Comparison of ENCODE assay signal across 14 cellular contexts in genomic region chr18:50870138-50870845, GRCh38. TPM values are rescaled to one million over a fixed set of nuclear protein-coding genes. Genes with fewer than 3 reads are reported as not detected.
DNase-seq lines count a peak whose midpoint lies in the region; ATAC-seq, FAIRE-seq and TF ChIP-seq lines count a peak whose summit lies in the region.
"Had no signal": no experiment of that assay in that cellular context is flagged by ENCODE, and none has a peak within 500 bp of the region (broad histone marks: within the 10 kb centered on the region; RNA-seq: fewer than 3 reads in every experiment).

No MANE protein-coding gene starts in this region.

- H3K36me3 Mint-ChIP-seq in astrocyte (ENCODE audit: low read depth, unreplicated experiment): no peaks in the 10 kb centered on the region

- H3K27me3 ChIP-seq in A673 (replicated peaks; ENCODE audit: insufficient read depth, low read depth, low read length, poor library complexity) (no peaks in the 10 kb centered on the region), astrocyte (ENCODE audit: insufficient read depth, low read length) (no peaks in the 10 kb centered on the region)

- H3K79me2 ChIP-seq in astrocyte (ENCODE audit: insufficient read depth, low read length): no peaks in the 10 kb centered on the region

- no peak overlapping the region for H2AFZ ChIP-seq in astrocyte (ENCODE audit: low read depth, low read length)

- H3K4me1 Mint-ChIP-seq in astrocyte (ENCODE audit: low read depth, unreplicated experiment): peaks cover 2% of the 10 kb centered on the region

- DNase-seq in A673 (ENCODE audit: low spot score) (peak; percentile 37), HTR-8/SVneo (ENCODE audit: insufficient read length, low spot score) (no peak), astrocyte (ENCODE audit: low read depth) (peak; percentile 74), iris pigment epithelial cell (ENCODE audit: low read depth) (peak; percentile 86), NCI-H510A treated with DMSO at 0.1 percent for 48 hours (lab: John Stamatoyannopoulos, UW) (no peak), SKM-1 treated with dmso at 0.1 percent for 144 hours (lab: John Stamatoyannopoulos, UW; ENCODE audit: unreplicated experiment) (no peak), AG08395 (ENCODE audit: low spot score) (no peak)
- DNase-seq: AML-193, anterior cingulate cortex, foreskin melanocyte, NCI-H524, T-helper 1 cell had no signal

- CTCF ChIA-PET in A673 (lab: Charles Lee): no interaction called here

- no peak overlapping the region for H3K4me3 Mint-ChIP-seq in astrocyte (ENCODE audit: unreplicated experiment)

- no peak for TF ChIP-seq CTCF in A673 (conservative IDR thresholded peaks at IDR 0.05; ENCODE audit: low read depth, low read length)
- TF ChIP-seq CTCF in astrocyte (IDR thresholded peaks at IDR 0.05; ENCODE audit: insufficient read depth, low read depth, low read length): no peak

- FAIRE-seq in HTR-8/SVneo (lab: Jason Lieb, UNC) (peak; percentile 28), astrocyte (lab: Jason Lieb, UNC) (peak; percentile 78)

- intact Hi-C loops in A673 (cut with micrococcal nuclease; ENCODE audit: unreplicated experiment): no loop called here

- H3K9me3 Mint-ChIP-seq in astrocyte (ENCODE audit: unreplicated experiment): no peaks in the 10 kb centered on the region

- H3K9me3 ChIP-seq in A673 (ENCODE audit: low read depth, low read length, poor library complexity, severe bottlenecking): no peaks in the 10 kb centered on the region
- no peaks in the 10 kb centered on the region for H3K9me3 ChIP-seq in astrocyte (ENCODE audit: insufficient read depth, low read depth, low read length)

- H4K20me1 ChIP-seq in astrocyte (ENCODE audit: insufficient read depth, low read length): no peaks in the 10 kb centered on the region

- H3K4me1 ChIP-seq in A673 (ENCODE audit: insufficient read depth, low read length, poor library complexity, severe bottlenecking): no peaks in the 10 kb centered on the region
- peaks cover 6% of the 10 kb centered on the region for H3K4me1 ChIP-seq in astrocyte (ENCODE audit: insufficient read depth, low read length)

- POLR2A ChIA-PET in A673 (lab: Charles Lee; ENCODE audit: low non-redundant PET): no interaction called here

- ATAC-seq in HG02884 (IDR thresholded peaks at IDR 0.05; ENCODE audit: unreplicated experiment): no peak
- ATAC-seq: sciatic nerve had no signal

- no peak overlapping the region for H3K9ac ChIP-seq in astrocyte (ENCODE audit: low read length)

- H3K36me3 ChIP-seq in A673 (ENCODE audit: insufficient read depth, low read length, poor library complexity, severe bottlenecking): no peaks in the 10 kb centered on the region
- no peaks in the 10 kb centered on the region for H3K36me3 ChIP-seq in astrocyte (ENCODE audit: insufficient read depth, low read length)

- BruUV-seq in A673 (replicated peaks; lab: Mats Ljungman, UMichigan): no TSS peak

- H3K27me3 Mint-ChIP-seq in astrocyte (ENCODE audit: low read depth, unreplicated experiment): no peaks in the 10 kb centered on the region

- peak overlapping the region; percentile 31 for H3K4me2 ChIP-seq in astrocyte (ENCODE audit: low read length)

- H3K27ac Mint-ChIP-seq in astrocyte (ENCODE audit: unreplicated experiment): no peak overlapping the region

- H3K27ac ChIP-seq in A673 (ENCODE audit: low read depth, low read length, poor library complexity, severe bottlenecking): no peak overlapping the region
- peak overlapping the region; percentile 11 for H3K27ac ChIP-seq in astrocyte (ENCODE audit: low read depth, low read length)

- H3K4me3 ChIP-seq in A673 (ENCODE audit: low read depth, low read length, poor library complexity, severe bottlenecking) (no peak overlapping the region), astrocyte (ENCODE audit: insufficient read depth, low read depth, low read length) (no peak overlapping the region)

RNA-seq across cellular contexts. Expression of gene ME2, which starts 8.6 kb away (rescaled TPM):
- total RNA-seq in A673 (2021) (55.3 and 60.0 TPM in 2 replicates), astrocyte (40.9 and 44.0 TPM in 2 replicates)

RNA-seq across cellular contexts. Expression of gene MRO, which starts 50.5 kb away (rescaled TPM):
- total RNA-seq in A673 (2021) (0.28 and 0.32 TPM in 2 replicates), astrocyte (0.18 TPM in 1 of 2 replicates, not detected in the other)

Comparison
In these comparisons a context has a peak if more than half of its experiments do, and no peak if none do; other contexts are left out.
1. DNase-seq: peak in A673 (single experiment), astrocyte (single experiment) and iris pigment epithelial cell (single experiment); none in HTR-8/SVneo (single experiment), NCI-H510A treated with DMSO at 0.1 percent for 48 hours (single experiment), SKM-1 treated with dmso at 0.1 percent for 144 hours (single experiment) and AG08395 (single experiment).